In genomic region chr10:113047963-113048781, GRCh38 we compare ENCODE assay signal across 12 cellular contexts.
DNase-seq lines count a peak whose midpoint lies in the region; ATAC-seq and TF ChIP-seq lines count a peak whose summit lies in the region.
"Had no signal": no experiment of that assay in that cellular context is flagged by ENCODE, and none has a peak within 500 bp of the region (broad histone marks: within the 10 kb centered on the region; RNA-seq: fewer than 3 reads in every experiment).

No MANE protein-coding gene starts in this region.

- no peak for DNase-seq in right atrium auricular region (ENCODE audit: low spot score)
- DNase-seq in Right ventricle myocardium inferior (ENCODE audit: missing footprints) = no peak
- no peak for DNase-seq in dorsolateral prefrontal cortex
- no peak for DNase-seq in NCI-H69 (lab: John Stamatoyannopoulos, UW)
- DNase-seq in NOMO-1 treated with dmso at 0.1 percent for 144 hours (lab: John Stamatoyannopoulos, UW; ENCODE audit: unreplicated experiment) = no peak
- no peak for DNase-seq in SHP77 treated with DMSO at 0.1 percent for 48 hours (lab: John Stamatoyannopoulos, UW)
- DNase-seq: activated naive CD8-positive, alpha-beta T cell treated with anti-CD3 and anti-CD28 coated beads for 36 hours; natural killer cell; NCI-H748 treated with DMSO at 0.1 percent for 48 hours had no signal

- H3K27me3 ChIP-seq in right atrium auricular region (no peaks in the 10 kb centered on the region), dorsolateral prefrontal cortex (no peaks in the 10 kb centered on the region), muscle layer of colon (ENCODE audit: control insufficient read depth in 1 of 2, insufficient read depth in 2 of 2, low read length in 2 of 2) (no peaks in the 10 kb centered on the region)

- intact Hi-C loops in Right ventricle myocardium inferior (cut with DNase I) (no loop called here), dorsolateral prefrontal cortex (cut with DNase I) (no loop called here)

- H3K4me3 ChIP-seq in right atrium auricular region = no peak overlapping the region
- peak overlapping the region in 1 of 59 donors; percentile 4 for H3K4me3 ChIP-seq in dorsolateral prefrontal cortex
- H3K4me3 ChIP-seq in muscle layer of colon (ENCODE audit: low read depth in 1 of 2, low read length in 2 of 2) = no peak overlapping the region

- no peak for TF ChIP-seq CTCF in right atrium auricular region (IDR thresholded peaks at IDR 0.05)
- no peak for TF ChIP-seq CTCF in dorsolateral prefrontal cortex (IDR thresholded peaks at IDR 0.05 in 54 of 56, conservative IDR thresholded peaks at IDR 0.05 in 2 of 56; ENCODE audit: low read depth in 1 of 56, partially characterized antibody in 56 of 56)

- H3K27ac ChIP-seq in right atrium auricular region (peak overlapping the region; percentile 11 to 23), dorsolateral prefrontal cortex (peak overlapping the region in 36 of 59 donors; percentile 1 to 79 (median 44)), muscle layer of colon (ENCODE audit: low read depth, low read length) (peak overlapping the region; percentile 1)

- H3K36me3 ChIP-seq in right atrium auricular region (no peaks in the 10 kb centered on the region), muscle layer of colon (ENCODE audit: insufficient read depth, low read length) (no peaks in the 10 kb centered on the region)

- H3K9me3 ChIP-seq in right atrium auricular region (no peaks in the 10 kb centered on the region), muscle layer of colon (ENCODE audit: low read length) (no peaks in the 10 kb centered on the region)

- ATAC-seq in Right ventricle myocardium inferior (no peak), GM19467 (IDR thresholded peaks at IDR 0.05; ENCODE audit: unreplicated experiment) (no peak)
- ATAC-seq: natural killer cell; stimulated activated effector memory CD8-positive, alpha-beta T cell treated with anti-CD3 and anti-CD28 coated beads, Interleukin-12 subunit alpha, Interleukin-12 subunit beta, amount 100 ng/mL, for 72 hours had no signal

- no peak overlapping the region for H3K9ac ChIP-seq in muscle layer of colon (ENCODE audit: low read length)

- peaks cover 0 to 45% of the 10 kb centered on the region in 2 donors for H3K4me1 ChIP-seq in right atrium auricular region
- H3K4me1 ChIP-seq in muscle layer of colon (ENCODE audit: insufficient read depth, low read length) = peaks cover 60% of the 10 kb centered on the region
